1 cellular context compared by ENCODE assay signal in the genomic region with DNA sequence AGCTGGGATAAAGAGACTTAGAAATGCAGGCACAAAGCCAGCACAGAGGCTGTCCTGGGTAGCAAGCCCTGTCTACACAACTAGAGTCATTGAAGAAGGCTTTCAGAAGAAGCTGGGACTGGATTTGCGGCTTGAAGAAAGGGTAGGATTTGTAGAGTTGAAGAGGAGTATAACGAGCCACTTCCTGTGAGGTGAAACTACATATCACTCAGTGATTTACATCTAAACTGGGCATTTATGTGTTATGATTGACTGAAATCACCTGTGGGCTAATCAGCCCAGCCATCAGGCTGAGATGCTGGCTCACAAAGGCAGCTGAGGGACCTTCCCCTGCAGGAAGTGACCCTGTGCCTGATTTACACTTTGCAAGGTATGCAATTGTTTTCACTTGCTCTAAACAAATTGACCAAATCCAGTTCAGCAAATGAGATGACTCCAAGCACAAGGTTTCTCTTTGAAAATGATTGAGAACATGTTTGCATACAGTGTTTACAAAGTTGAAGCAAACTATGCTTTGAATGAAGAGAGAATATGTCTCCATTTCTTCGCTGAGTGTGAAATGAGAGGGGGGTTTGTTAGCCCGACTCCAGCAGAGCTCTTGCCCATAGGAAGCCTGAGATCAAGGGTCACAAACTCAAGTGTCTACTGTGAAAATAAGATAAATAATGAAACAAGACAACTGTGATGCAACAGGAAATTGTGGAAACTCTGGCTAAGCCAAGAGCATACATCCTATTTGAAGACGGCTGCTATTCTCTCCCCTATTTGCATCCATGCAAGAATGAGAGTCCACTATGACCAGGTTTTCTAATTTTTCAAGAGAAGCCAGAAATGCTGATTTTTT.
TF ChIP-seq lines count a peak whose summit lies in the region.

No MANE protein-coding gene starts in this region.

TF ChIP-seq in HepG2, 621 proteins besides CTCF, POLR2A, EP300 and RAD21 (continued from another document and continues in another):
- peak; percentile 99 for TF ChIP-seq ELF3 (CRISPR knock-in tag; IDR thresholded peaks at IDR 0.05)
- TF ChIP-seq ZNF674 (CRISPR knock-in tag; IDR thresholded peaks at IDR 0.05; ENCODE audit: low read depth) = 0 out of 2 replicates have a peak, but pooled peaks have one; percentile 58
- no peak for TF ChIP-seq KAT7 (CRISPR knock-in tag; IDR thresholded peaks at IDR 0.05; ENCODE audit: borderline replicate concordance)
- peak; percentile 73; the same call in 1 of the 2 replicates for TF ChIP-seq GZF1 (CRISPR knock-in tag; IDR thresholded peaks at IDR 0.05)
- TF ChIP-seq U2AF2 (IDR thresholded peaks at IDR 0.05; ENCODE audit: low read depth, low read length) = no peak
- TF ChIP-seq, protein P1, sequence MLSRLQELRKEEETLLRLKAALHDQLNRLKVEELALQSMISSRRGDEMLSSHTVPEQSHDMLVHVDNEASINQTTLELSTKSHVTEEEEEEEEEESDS (CRISPR knock-in tag; IDR thresholded peaks at IDR 0.05; ENCODE audit: borderline replicate concordance) = peak; percentile 77
- TF ChIP-seq SOX5 (CRISPR knock-in tag; IDR thresholded peaks at IDR 0.05; ENCODE audit: borderline replicate concordance) = peak; percentile 99
- no peak for TF ChIP-seq GABPA (IDR thresholded peaks at IDR 0.05; ENCODE audit: low read depth, low read length)
- peak; percentile 84 for TF ChIP-seq GABPA (CRISPR knock-in tag; IDR thresholded peaks at IDR 0.05; ENCODE audit: low read depth)
- TF ChIP-seq, protein P2, sequence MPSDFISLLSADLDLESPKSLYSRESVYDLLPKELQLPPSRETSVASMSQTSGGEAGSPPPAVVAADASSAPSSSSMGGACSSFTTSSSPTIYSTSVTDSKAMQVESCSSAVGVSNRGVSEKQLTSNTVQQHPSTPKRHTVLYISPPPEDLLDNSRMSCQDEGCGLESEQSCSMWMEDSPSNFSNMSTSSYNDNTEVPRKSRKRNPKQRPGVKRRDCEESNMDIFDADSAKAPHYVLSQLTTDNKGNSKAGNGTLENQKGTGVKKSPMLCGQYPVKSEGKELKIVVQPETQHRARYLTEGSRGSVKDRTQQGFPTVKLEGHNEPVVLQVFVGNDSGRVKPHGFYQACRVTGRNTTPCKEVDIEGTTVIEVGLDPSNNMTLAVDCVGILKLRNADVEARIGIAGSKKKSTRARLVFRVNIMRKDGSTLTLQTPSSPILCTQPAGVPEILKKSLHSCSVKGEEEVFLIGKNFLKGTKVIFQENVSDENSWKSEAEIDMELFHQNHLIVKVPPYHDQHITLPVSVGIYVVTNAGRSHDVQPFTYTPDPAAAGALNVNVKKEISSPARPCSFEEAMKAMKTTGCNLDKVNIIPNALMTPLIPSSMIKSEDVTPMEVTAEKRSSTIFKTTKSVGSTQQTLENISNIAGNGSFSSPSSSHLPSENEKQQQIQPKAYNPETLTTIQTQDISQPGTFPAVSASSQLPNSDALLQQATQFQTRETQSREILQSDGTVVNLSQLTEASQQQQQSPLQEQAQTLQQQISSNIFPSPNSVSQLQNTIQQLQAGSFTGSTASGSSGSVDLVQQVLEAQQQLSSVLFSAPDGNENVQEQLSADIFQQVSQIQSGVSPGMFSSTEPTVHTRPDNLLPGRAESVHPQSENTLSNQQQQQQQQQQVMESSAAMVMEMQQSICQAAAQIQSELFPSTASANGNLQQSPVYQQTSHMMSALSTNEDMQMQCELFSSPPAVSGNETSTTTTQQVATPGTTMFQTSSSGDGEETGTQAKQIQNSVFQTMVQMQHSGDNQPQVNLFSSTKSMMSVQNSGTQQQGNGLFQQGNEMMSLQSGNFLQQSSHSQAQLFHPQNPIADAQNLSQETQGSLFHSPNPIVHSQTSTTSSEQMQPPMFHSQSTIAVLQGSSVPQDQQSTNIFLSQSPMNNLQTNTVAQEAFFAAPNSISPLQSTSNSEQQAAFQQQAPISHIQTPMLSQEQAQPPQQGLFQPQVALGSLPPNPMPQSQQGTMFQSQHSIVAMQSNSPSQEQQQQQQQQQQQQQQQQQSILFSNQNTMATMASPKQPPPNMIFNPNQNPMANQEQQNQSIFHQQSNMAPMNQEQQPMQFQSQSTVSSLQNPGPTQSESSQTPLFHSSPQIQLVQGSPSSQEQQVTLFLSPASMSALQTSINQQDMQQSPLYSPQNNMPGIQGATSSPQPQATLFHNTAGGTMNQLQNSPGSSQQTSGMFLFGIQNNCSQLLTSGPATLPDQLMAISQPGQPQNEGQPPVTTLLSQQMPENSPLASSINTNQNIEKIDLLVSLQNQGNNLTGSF (CRISPR knock-in tag; IDR thresholded peaks at IDR 0.05) = no peak
- no peak for TF ChIP-seq HES4 (CRISPR knock-in tag; IDR thresholded peaks at IDR 0.05; ENCODE audit: borderline replicate concordance)
- TF ChIP-seq ZNF816 (CRISPR knock-in tag; IDR thresholded peaks at IDR 0.05; ENCODE audit: borderline replicate concordance) = peak; percentile 95; the same call in 1 of the 2 replicates
- peak; percentile 0; the same call in 1 of the 2 replicates for TF ChIP-seq BRD4 (CRISPR knock-in tag; IDR thresholded peaks at IDR 0.05)
- no peak for TF ChIP-seq ZNF225 (CRISPR knock-in tag; IDR thresholded peaks at IDR 0.05)
- TF ChIP-seq, protein P3, sequence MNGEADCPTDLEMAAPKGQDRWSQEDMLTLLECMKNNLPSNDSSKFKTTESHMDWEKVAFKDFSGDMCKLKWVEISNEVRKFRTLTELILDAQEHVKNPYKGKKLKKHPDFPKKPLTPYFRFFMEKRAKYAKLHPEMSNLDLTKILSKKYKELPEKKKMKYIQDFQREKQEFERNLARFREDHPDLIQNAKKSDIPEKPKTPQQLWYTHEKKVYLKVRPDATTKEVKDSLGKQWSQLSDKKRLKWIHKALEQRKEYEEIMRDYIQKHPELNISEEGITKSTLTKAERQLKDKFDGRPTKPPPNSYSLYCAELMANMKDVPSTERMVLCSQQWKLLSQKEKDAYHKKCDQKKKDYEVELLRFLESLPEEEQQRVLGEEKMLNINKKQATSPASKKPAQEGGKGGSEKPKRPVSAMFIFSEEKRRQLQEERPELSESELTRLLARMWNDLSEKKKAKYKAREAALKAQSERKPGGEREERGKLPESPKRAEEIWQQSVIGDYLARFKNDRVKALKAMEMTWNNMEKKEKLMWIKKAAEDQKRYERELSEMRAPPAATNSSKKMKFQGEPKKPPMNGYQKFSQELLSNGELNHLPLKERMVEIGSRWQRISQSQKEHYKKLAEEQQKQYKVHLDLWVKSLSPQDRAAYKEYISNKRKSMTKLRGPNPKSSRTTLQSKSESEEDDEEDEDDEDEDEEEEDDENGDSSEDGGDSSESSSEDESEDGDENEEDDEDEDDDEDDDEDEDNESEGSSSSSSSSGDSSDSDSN (CRISPR knock-in tag; IDR thresholded peaks at IDR 0.05) = peak; percentile 55
- peak; percentile 99 for TF ChIP-seq MBD4 (IDR thresholded peaks at IDR 0.05; ENCODE audit: borderline replicate concordance, low read length)
- TF ChIP-seq, protein P4, sequence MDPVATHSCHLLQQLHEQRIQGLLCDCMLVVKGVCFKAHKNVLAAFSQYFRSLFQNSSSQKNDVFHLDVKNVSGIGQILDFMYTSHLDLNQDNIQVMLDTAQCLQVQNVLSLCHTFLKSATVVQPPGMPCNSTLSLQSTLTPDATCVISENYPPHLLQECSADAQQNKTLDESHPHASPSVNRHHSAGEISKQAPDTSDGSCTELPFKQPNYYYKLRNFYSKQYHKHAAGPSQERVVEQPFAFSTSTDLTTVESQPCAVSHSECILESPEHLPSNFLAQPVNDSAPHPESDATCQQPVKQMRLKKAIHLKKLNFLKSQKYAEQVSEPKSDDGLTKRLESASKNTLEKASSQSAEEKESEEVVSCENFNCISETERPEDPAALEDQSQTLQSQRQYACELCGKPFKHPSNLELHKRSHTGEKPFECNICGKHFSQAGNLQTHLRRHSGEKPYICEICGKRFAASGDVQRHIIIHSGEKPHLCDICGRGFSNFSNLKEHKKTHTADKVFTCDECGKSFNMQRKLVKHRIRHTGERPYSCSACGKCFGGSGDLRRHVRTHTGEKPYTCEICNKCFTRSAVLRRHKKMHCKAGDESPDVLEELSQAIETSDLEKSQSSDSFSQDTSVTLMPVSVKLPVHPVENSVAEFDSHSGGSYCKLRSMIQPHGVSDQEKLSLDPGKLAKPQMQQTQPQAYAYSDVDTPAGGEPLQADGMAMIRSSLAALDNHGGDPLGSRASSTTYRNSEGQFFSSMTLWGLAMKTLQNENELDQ (CRISPR knock-in tag; IDR thresholded peaks at IDR 0.05; ENCODE audit: borderline replicate concordance) = no peak
- TF ChIP-seq, protein P5, sequence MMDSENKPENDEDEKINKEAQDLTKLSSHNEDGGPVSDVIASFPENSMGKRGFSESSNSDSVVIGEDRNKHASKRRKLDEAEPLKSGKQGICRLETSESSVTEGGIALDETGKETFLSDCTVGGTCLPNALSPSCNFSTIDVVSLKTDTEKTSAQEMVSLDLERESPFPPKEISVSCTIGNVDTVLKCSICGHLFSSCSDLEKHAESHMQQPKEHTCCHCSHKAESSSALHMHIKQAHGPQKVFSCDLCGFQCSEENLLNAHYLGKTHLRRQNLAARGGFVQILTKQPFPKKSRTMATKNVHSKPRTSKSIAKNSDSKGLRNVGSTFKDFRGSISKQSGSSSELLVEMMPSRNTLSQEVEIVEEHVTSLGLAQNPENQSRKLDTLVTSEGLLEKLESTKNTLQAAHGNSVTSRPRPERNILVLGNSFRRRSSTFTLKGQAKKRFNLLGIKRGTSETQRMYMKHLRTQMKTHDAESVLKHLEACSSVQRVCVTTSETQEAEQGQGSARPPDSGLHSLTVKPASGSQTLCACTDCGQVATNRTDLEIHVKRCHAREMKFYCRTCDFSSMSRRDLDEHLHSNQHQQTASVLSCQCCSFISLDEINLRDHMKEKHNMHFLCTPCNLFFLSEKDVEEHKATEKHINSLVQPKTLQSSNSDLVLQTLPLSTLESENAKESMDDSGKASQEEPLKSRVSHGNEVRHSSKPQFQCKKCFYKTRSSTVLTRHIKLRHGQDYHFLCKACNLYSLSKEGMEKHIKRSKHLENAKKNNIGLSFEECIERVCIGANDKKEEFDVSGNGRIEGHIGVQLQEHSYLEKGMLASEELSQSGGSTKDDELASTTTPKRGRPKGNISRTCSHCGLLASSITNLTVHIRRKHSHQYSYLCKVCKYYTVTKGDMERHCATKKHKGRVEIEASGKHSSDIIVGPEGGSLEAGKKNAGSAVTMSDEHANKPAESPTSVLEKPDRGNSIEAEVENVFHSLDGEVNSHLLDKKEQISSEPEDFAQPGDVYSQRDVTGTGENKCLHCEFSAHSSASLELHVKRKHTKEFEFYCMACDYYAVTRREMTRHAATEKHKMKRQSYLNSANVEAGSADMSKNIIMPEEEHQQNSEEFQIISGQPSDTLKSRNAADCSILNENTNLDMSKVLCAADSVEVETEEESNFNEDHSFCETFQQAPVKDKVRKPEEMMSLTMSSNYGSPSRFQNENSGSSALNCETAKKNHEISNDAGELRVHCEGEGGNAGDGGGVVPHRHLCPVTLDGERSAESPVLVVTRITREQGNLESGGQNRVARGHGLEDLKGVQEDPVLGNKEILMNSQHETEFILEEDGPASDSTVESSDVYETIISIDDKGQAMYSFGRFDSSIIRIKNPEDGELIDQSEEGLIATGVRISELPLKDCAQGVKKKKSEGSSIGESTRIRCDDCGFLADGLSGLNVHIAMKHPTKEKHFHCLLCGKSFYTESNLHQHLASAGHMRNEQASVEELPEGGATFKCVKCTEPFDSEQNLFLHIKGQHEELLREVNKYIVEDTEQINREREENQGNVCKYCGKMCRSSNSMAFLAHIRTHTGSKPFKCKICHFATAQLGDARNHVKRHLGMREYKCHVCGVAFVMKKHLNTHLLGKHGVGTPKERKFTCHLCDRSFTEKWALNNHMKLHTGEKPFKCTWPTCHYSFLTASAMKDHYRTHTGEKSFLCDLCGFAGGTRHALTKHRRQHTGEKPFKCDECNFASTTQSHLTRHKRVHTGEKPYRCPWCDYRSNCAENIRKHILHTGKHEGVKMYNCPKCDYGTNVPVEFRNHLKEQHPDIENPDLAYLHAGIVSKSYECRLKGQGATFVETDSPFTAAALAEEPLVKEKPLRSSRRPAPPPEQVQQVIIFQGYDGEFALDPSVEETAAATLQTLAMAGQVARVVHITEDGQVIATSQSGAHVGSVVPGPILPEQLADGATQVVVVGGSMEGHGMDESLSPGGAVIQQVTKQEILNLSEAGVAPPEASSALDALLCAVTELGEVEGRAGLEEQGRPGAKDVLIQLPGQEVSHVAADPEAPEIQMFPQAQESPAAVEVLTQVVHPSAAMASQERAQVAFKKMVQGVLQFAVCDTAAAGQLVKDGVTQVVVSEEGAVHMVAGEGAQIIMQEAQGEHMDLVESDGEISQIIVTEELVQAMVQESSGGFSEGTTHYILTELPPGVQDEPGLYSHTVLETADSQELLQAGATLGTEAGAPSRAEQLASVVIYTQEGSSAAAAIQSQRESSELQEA (CRISPR knock-in tag; IDR thresholded peaks at IDR 0.05; ENCODE audit: not compliant biosample characterization) = no peak
- no peak for TF ChIP-seq SP2 (CRISPR knock-in tag; IDR thresholded peaks at IDR 0.05)
- peak; percentile 71; the same call in 1 of the 2 replicates for TF ChIP-seq SRF (IDR thresholded peaks at IDR 0.05; ENCODE audit: low read depth, low read length)
- no peak for TF ChIP-seq RBAK (CRISPR knock-in tag; IDR thresholded peaks at IDR 0.05)
- TF ChIP-seq, protein P6, sequence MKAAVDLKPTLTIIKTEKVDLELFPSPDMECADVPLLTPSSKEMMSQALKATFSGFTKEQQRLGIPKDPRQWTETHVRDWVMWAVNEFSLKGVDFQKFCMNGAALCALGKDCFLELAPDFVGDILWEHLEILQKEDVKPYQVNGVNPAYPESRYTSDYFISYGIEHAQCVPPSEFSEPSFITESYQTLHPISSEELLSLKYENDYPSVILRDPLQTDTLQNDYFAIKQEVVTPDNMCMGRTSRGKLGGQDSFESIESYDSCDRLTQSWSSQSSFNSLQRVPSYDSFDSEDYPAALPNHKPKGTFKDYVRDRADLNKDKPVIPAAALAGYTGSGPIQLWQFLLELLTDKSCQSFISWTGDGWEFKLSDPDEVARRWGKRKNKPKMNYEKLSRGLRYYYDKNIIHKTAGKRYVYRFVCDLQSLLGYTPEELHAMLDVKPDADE (CRISPR knock-in tag; IDR thresholded peaks at IDR 0.05) = no peak
- TF ChIP-seq ZNF446 (CRISPR knock-in tag; IDR thresholded peaks at IDR 0.05) = peak; percentile 75; the same call in 1 of the 2 replicates
- no peak for TF ChIP-seq ZNF234 (CRISPR knock-in tag; conservative IDR thresholded peaks at IDR 0.05)
- TF ChIP-seq SNRNP70 (IDR thresholded peaks at IDR 0.05; ENCODE audit: low read depth, low read length) = no peak
- no peak; the same call in 1 of the 2 replicates for TF ChIP-seq MEIS1 (CRISPR knock-in tag; IDR thresholded peaks at IDR 0.05; ENCODE audit: borderline replicate concordance)
- TF ChIP-seq ARNT (IDR thresholded peaks at IDR 0.05) = no peak
- 0 out of 2 replicates have a peak, but pooled peaks have one; percentile 24 for TF ChIP-seq THYN1 (CRISPR knock-in tag; IDR thresholded peaks at IDR 0.05; ENCODE audit: borderline replicate concordance, low read depth)
- TF ChIP-seq ZBTB42 (CRISPR knock-in tag; IDR thresholded peaks at IDR 0.05) = no peak
- TF ChIP-seq TCF12 (IDR thresholded peaks at IDR 0.05) = no peak
- TF ChIP-seq TCF12 (CRISPR knock-in tag; IDR thresholded peaks at IDR 0.05) = peak; percentile 100
- no peak for TF ChIP-seq SNAI1 (CRISPR knock-in tag; IDR thresholded peaks at IDR 0.05; ENCODE audit: borderline replicate concordance)
- TF ChIP-seq LCORL (IDR thresholded peaks at IDR 0.05) = peak; percentile 98
- peak; percentile 98 for TF ChIP-seq LCORL (CRISPR knock-in tag; IDR thresholded peaks at IDR 0.05)
